In the genomic region with DNA sequence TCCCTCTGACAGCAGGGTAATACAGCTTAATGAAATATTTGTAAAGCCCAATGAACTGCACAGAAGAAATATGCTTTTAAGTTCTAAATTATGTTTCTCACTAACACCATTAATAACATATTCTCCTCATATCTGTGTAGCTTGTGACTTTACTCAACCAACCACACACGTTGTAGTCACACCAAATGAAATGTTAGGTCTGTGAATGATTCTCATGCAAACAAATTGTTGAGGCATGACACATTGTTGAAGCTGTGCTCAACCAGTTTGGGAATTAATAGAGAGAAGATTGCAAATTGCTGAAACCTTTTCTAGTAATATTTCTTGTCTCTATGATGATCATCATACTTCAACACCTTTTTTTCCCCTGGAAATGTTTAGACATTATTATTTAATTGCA, we compare ENCODE assay signal across 22 cellular contexts.
DNase-seq lines count a peak whose midpoint lies in the region; ATAC-seq, FAIRE-seq and TF ChIP-seq lines count a peak whose summit lies in the region.
"Had no signal": no experiment of that assay in that cellular context is flagged by ENCODE, and none has a peak within 500 bp of the region (broad histone marks: within the 10 kb centered on the region; RNA-seq: fewer than 3 reads in every experiment).

No MANE protein-coding gene starts in this region.

- H3K36me3 ChIP-seq in HCT116 (ENCODE audit: control insufficient read depth in 1 of 2, insufficient read depth in 2 of 2, low read length in 2 of 2), result no peaks in the 10 kb centered on the region
- H3K36me3 ChIP-seq: BE2C, MG63, stomach, WERI-Rb-1 had no signal

- no peak overlapping the region for H3K4me3 Mint-ChIP-seq in T-cell
- H3K4me3 Mint-ChIP-seq: HFFc6, nephron had no signal

- no peak overlapping the region for H3K27ac ChIP-seq in HCT116 (ENCODE audit: low read depth, low read length)
- H3K27ac ChIP-seq: skin epidermis, stomach, WERI-Rb-1 had no signal

- DNase-seq in HCT116 (ENCODE audit: low read depth, low spot score) (no peak), amniotic epithelial cell (ENCODE audit: low read depth) (peak; percentile 69), fibroblast of the aortic adventitia (ENCODE audit: low read depth) (peak; percentile 46), urothelium cell line (ENCODE audit: low spot score) (no peak), medulla oblongata (ENCODE audit: extremely low spot score) (no peak), SW 1271 (lab: John Stamatoyannopoulos, UW) (no peak), T-cell (no peak)
- DNase-seq: activated CD4-positive, alpha-beta T cell treated with anti-CD3 and anti-CD28 coated beads, Interleukin-2, amount 50 U/mL, for 4 hours; activated effector memory CD4-positive, alpha-beta T cell treated with Interleukin-2 at 50 U/mL for 16 hours; BE2C; erythroblast; HFFc6; MG63; NCI-H2171; OCI-M1; posterior cingulate gyrus; stimulated activated CD4-positive, alpha-beta T cell treated with anti-CD3 and anti-CD28 coated beads, Interleukin-4, amount 100 ng/mL, for 24 hours; stomach; T-helper 2 cell; WERI-Rb-1 had no signal

- no peaks in the 10 kb centered on the region for H3K36me3 Mint-ChIP-seq in T-cell

- CTCF ChIA-PET in HCT116 (lab: Charles Lee) (no interaction called here), T-cell (lab: Charles Lee) (no interaction called here)

- H3K9ac ChIP-seq in HCT116 (ENCODE audit: low read length), result no peak overlapping the region

- H3K4me1 Mint-ChIP-seq in T-cell, result no peaks in the 10 kb centered on the region
- H3K4me1 Mint-ChIP-seq: nephron had no signal

- H3K9me2 ChIP-seq in HCT116 (ENCODE audit: insufficient read depth), result no peaks in the 10 kb centered on the region

- no peaks in the 10 kb centered on the region for H3K27me3 ChIP-seq in HCT116 (ENCODE audit: insufficient read depth, low read length)
- H3K27me3 ChIP-seq: BE2C, MG63, stomach had no signal

- H3K4me2 ChIP-seq in HCT116 (ENCODE audit: low read length), result no peak overlapping the region

- TF ChIP-seq CTCF in HCT116 (IDR thresholded peaks at IDR 0.05 in 2 of 3, conservative IDR thresholded peaks at IDR 0.05 in 1 of 3; ENCODE audit: borderline replicate concordance in 1 of 3, insufficient read depth in 1 of 3, low read depth in 2 of 3, low read length in 2 of 3), result no peak
- TF ChIP-seq CTCF in fibroblast of the aortic adventitia (IDR thresholded peaks at IDR 0.05; ENCODE audit: insufficient read depth, low read length), result no peak

- ATAC-seq in HCT116 (no peak), T-cell (replicated peaks in 1 of 4) (no peak)

- RAD21 ChIA-PET in HCT116 (lab: Charles Lee; ENCODE audit: low non-redundant PET in 1 of 2, low total read pairs in 2 of 2, uncharacterized antibody in 2 of 2, unreplicated experiment in 2 of 2), result interaction anchor here in 1 of 2 experiments (0.6 kb wide), 1 partner anchor 331 kb away, joined by 3 read pairs; no protein-coding TSS in a partner anchor

- H4K20me1 ChIP-seq in HCT116 (ENCODE audit: insufficient read depth), result no peaks in the 10 kb centered on the region

- FAIRE-seq in urothelium cell line (lab: Jason Lieb, UNC), result peak; percentile 30

- BruUV-seq in HCT116 (replicated peaks; lab: Mats Ljungman, UMichigan), result no TSS peak

- no peaks in the 10 kb centered on the region for H3K27me3 Mint-ChIP-seq in T-cell

- H3K9me3 Mint-ChIP-seq in T-cell, result peaks cover 8 to 15% (median 9%) of the 10 kb centered on the region in 3 donors
- H3K9me3 Mint-ChIP-seq: nephron had no signal

- no peak overlapping the region for H3K27ac Mint-ChIP-seq in T-cell
- H3K27ac Mint-ChIP-seq: HFFc6, nephron had no signal

- no peaks in the 10 kb centered on the region for H3K9me3 ChIP-seq in HCT116 (ENCODE audit: control insufficient read depth in 1 of 2, insufficient read depth in 1 of 2, low read depth in 1 of 2, low read length in 2 of 2)
- H3K9me3 ChIP-seq: BE2C, MG63, stomach had no signal

- intact Hi-C loops in HCT116 (cut with micrococcal nuclease), result no loop called here

- POLR2A ChIA-PET in HCT116 (lab: Charles Lee), result no interaction called here
- POLR2A ChIA-PET in T-cell (lab: Charles Lee), result no interaction called here

- no peak for TF ChIP-seq POLR2A in HCT116 (IDR thresholded peaks at IDR 0.05; ENCODE audit: borderline replicate concordance, extremely low read depth, insufficient read depth, insufficient read length)

- H3K79me2 ChIP-seq in HCT116 (ENCODE audit: insufficient read depth, low read length), result no peaks in the 10 kb centered on the region

- peak overlapping the region; percentile 88 for H2AFZ ChIP-seq in HCT116 (ENCODE audit: low read depth, low read length, poor library complexity, severe bottlenecking)

- H3K4me1 ChIP-seq in HCT116 (ENCODE audit: control insufficient read depth in 1 of 2, insufficient read depth in 2 of 2, low read length in 2 of 2), result peaks cover 0 to 12% of the 10 kb centered on the region in 2 experiments; a peak in 1 of 4 replicates
- H3K4me1 ChIP-seq: BE2C, stomach had no signal

- no peak for TF ChIP-seq RAD21 in HCT116 (IDR thresholded peaks at IDR 0.05; ENCODE audit: low read depth)

- H3K4me3 ChIP-seq in HCT116 (replicated peaks in 1 of 2; ENCODE audit: low read depth in 1 of 2, low read length in 2 of 2), result no peak overlapping the region
- no peak overlapping the region for H3K4me3 ChIP-seq in fibroblast of the aortic adventitia (ENCODE audit: low read depth, low read length)
- H3K4me3 ChIP-seq: MG63, skin epidermis, stomach had no signal

TF ChIP-seq in HCT116, 20 proteins besides CTCF, POLR2A, EP300 and RAD21:
- TF ChIP-seq CBX3 (IDR thresholded peaks at IDR 0.05; ENCODE audit: low read depth), result no peak
- TF ChIP-seq JUND (IDR thresholded peaks at IDR 0.05), result no peak
- no peak for TF ChIP-seq CEBPB (IDR thresholded peaks at IDR 0.05; ENCODE audit: low read depth)
- TF ChIP-seq ELF1 (IDR thresholded peaks at IDR 0.05; ENCODE audit: borderline replicate concordance, low read depth), result no peak
- TF ChIP-seq ZNF274 (IDR thresholded peaks at IDR 0.05; ENCODE audit: low read depth, low read length), result no peak
- no peak for TF ChIP-seq EZH2phosphoT487 (IDR thresholded peaks at IDR 0.05; ENCODE audit: borderline replicate concordance)
- TF ChIP-seq, protein P1, sequence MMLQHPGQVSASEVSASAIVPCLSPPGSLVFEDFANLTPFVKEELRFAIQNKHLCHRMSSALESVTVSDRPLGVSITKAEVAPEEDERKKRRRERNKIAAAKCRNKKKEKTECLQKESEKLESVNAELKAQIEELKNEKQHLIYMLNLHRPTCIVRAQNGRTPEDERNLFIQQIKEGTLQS (IDR thresholded peaks at IDR 0.05), result no peak
- no peak for TF ChIP-seq SRF (IDR thresholded peaks at IDR 0.05; ENCODE audit: low read depth)
- no peak for TF ChIP-seq SP1 (IDR thresholded peaks at IDR 0.05; ENCODE audit: low read depth)
- TF ChIP-seq EZH2 (IDR thresholded peaks at IDR 0.05), result no peak
- no peak for TF ChIP-seq SIN3A (IDR thresholded peaks at IDR 0.05; ENCODE audit: low read depth)
- TF ChIP-seq ZFX (IDR thresholded peaks at IDR 0.05), result no peak
- TF ChIP-seq YY1 (IDR thresholded peaks at IDR 0.05; ENCODE audit: extremely low read depth, insufficient replicate concordance, low read depth, low read length), result no peak
- no peak for TF ChIP-seq TCF7L2 (IDR thresholded peaks at IDR 0.05; ENCODE audit: borderline replicate concordance, extremely low read depth, insufficient read depth, insufficient read length)
- no peak for TF ChIP-seq POLR2AphosphoS5 (IDR thresholded peaks at IDR 0.05; ENCODE audit: low read depth, low read length)

Comparison
In these comparisons a context has a peak if more than half of its experiments do, and no peak if none do; other contexts are left out.
1. DNase-seq: peak in amniotic epithelial cell (single experiment) and fibroblast of the aortic adventitia (single experiment); none in HCT116 (single experiment), urothelium cell line (single experiment), medulla oblongata (single experiment), SW 1271 (0 of 2) and T-cell (0 of 34).